ENCODE assay signal across 18 cellular contexts in the genomic region with DNA sequence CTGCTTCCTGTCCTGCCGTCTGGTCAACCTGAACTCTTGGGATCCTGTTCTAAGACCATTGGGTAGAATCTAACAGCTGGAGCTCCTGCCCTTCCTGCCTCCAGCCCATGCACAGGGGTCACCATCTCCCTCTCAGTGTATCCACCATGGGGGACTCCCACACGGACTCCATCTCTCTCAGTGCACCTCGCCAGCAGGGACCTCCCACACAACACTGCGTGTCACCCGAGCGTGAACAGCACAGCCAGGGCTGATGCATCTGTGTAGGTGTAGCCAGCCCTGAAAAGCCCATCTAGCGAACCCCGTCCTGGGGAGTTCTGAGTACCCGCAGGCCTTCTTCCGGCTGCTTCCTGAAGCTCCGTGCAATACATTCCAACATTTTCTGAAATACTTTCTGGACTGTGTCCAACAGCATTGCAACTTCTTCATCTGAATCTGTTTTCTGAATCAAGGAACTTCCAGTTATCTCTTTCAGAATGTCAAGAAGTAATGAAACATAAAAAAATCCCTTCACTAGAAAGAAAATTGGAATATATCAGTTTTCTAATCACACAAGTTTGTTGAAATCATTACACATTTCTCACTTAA. TPM values are rescaled to one million over a fixed set of nuclear protein-coding genes. Genes with fewer than 3 reads are reported as not detected.
DNase-seq lines count a peak whose midpoint lies in the region; ATAC-seq and TF ChIP-seq lines count a peak whose summit lies in the region.
"Had no signal": no experiment of that assay in that cellular context is flagged by ENCODE, and none has a peak within 500 bp of the region (broad histone marks: within the 10 kb centered on the region; RNA-seq: fewer than 3 reads in every experiment).

No MANE protein-coding gene starts in this region.

- peaks cover 8% of the 10 kb centered on the region for H3K9me3 Mint-ChIP-seq in Caco-2 (ENCODE audit: unreplicated experiment)
- H3K9me3 Mint-ChIP-seq: H9; stimulated activated naive B cell treated with anti-CD40 and anti-IgM and Interleukin-4, amounts not matched to agents 10 μg/mL and 1 μg/mL and 100 μg/mL, for 72 hours had no signal

- peaks cover 38% of the 10 kb centered on the region for H3K4me1 ChIP-seq in Caco-2
- no peaks in the 10 kb centered on the region for H3K4me1 ChIP-seq in Panc1 (ENCODE audit: control insufficient read depth, insufficient read depth, low read length)
- H3K4me1 ChIP-seq in Peyer's patch, result no peaks in the 10 kb centered on the region

- H3K4me3 Mint-ChIP-seq in Caco-2 (ENCODE audit: unreplicated experiment), result no peak overlapping the region
- H3K4me3 Mint-ChIP-seq: H9; IgD-negative memory B cell; stimulated activated naive B cell treated with anti-CD40 and anti-IgM and Interleukin-4, amounts not matched to agents 10 μg/mL and 1 μg/mL and 100 μg/mL, for 72 hours had no signal

- no peaks in the 10 kb centered on the region for H3K36me3 ChIP-seq in Caco-2 (ENCODE audit: control insufficient read depth, insufficient read depth, low read length)
- peaks cover 13% of the 10 kb centered on the region for H3K36me3 ChIP-seq in Panc1 (ENCODE audit: control insufficient read depth, insufficient read depth, low read length)
- no peaks in the 10 kb centered on the region for H3K36me3 ChIP-seq in brain microvascular endothelial cell (replicated peaks)
- peaks cover 0 to 5% (median 0%) of the 10 kb centered on the region in 3 donors for H3K36me3 ChIP-seq in Peyer's patch

- peak overlapping the region; percentile 17 for H3K27ac Mint-ChIP-seq in Caco-2 (ENCODE audit: unreplicated experiment)
- H3K27ac Mint-ChIP-seq: IgD-negative memory B cell; stimulated activated naive B cell treated with anti-CD40 and anti-IgM and Interleukin-4, amounts not matched to agents 10 μg/mL and 1 μg/mL and 100 μg/mL, for 72 hours had no signal

- no peaks in the 10 kb centered on the region for H3K27me3 Mint-ChIP-seq in Caco-2 (ENCODE audit: insufficient read depth, unreplicated experiment)
- H3K27me3 Mint-ChIP-seq: IgD-negative memory B cell; stimulated activated naive B cell treated with anti-CD40 and anti-IgM and Interleukin-4, amounts not matched to agents 10 μg/mL and 1 μg/mL and 100 μg/mL, for 72 hours had no signal

- H3K27ac ChIP-seq in Panc1 (ENCODE audit: low read length), result no peak overlapping the region
- no peak overlapping the region for H3K27ac ChIP-seq in brain microvascular endothelial cell
- H3K27ac ChIP-seq in Peyer's patch, result no peak overlapping the region
- H3K27ac ChIP-seq: thoracic aorta had no signal

- ATAC-seq in Panc1, result no peak
- ATAC-seq: activated CD4-positive, CD25-positive, alpha-beta regulatory T cell treated with anti-CD3 and anti-CD28 coated beads, Interleukin-2, amount 50 U/mL, for 24 hours; stimulated activated naive B cell treated with anti-CD40 and anti-IgM and Interleukin-4, amounts not matched to agents 10 μg/mL and 1 μg/mL and 100 μg/mL, for 72 hours had no signal

- BruUV-seq in Caco-2 (replicated peaks; lab: Mats Ljungman, UMichigan) (no TSS peak), Panc1 (replicated peaks; lab: Mats Ljungman, UMichigan) (TSS peak; percentile 19)

- POLR2A ChIA-PET in Caco-2 (lab: Charles Lee) (no interaction called here), Panc1 (lab: Charles Lee) (interaction anchor here (1.1 kb wide), 1 partner anchor 8 kb away, joined by 5 read pairs; no protein-coding TSS in a partner anchor)

- DNase-seq in Caco-2 (no peak), Panc1 (ENCODE audit: low read depth, low spot score) (no peak), brain microvascular endothelial cell (peak; percentile 8), kidney glomerular epithelial cell (lab: John Stamatoyannopoulos, UW) (peak; percentile 13), T1000 (lab: John Stamatoyannopoulos, UW) (no peak), NCI-H1092 treated with DMSO at 0.1 percent for 48 hours (lab: John Stamatoyannopoulos, UW) (no peak), Peyer's patch (no peak), GM19238 (ENCODE audit: insufficient read length, low spot score) (no peak)
- DNase-seq: H9; NCI-H1436 treated with DMSO at 0.1 percent for 48 hours; NCI-H69; small intestine; stimulated activated naive B cell treated with anti-CD40 and anti-IgM and Interleukin-4, amounts not matched to agents 10 μg/mL and 1 μg/mL and 100 μg/mL, for 72 hours; SW 1271 had no signal

- H3K27me3 ChIP-seq in Caco-2 (replicated peaks; ENCODE audit: control insufficient read depth, insufficient read depth, low read length) (no peaks in the 10 kb centered on the region), Panc1 (ENCODE audit: control insufficient read depth, insufficient read depth, low read length) (no peaks in the 10 kb centered on the region), brain microvascular endothelial cell (replicated peaks) (no peaks in the 10 kb centered on the region), Peyer's patch (no peaks in the 10 kb centered on the region)

- H3K4me3 ChIP-seq in Caco-2 (ENCODE audit: low read depth, low read length) (no peak overlapping the region), Panc1 (ENCODE audit: low read depth in 2 of 2, low read length in 2 of 2) (no peak overlapping the region), brain microvascular endothelial cell (ENCODE audit: low read depth, low read length) (no peak overlapping the region), Peyer's patch (no peak overlapping the region)
- H3K4me3 ChIP-seq: lung, thoracic aorta had no signal

- CTCF ChIA-PET in Caco-2 (lab: Charles Lee) (no interaction called here), Panc1 (lab: Charles Lee) (no interaction called here)

- intact Hi-C loops in Caco-2 (cut with micrococcal nuclease; ENCODE audit: unreplicated experiment), result no loop called here
- intact Hi-C loops in Panc1 (cut with micrococcal nuclease; ENCODE audit: unreplicated experiment), result no loop called here

- TF ChIP-seq CTCF in Caco-2 (IDR thresholded peaks at IDR 0.05; ENCODE audit: insufficient read depth in 1 of 2, low read depth in 1 of 2, low read length in 1 of 2, severe bottlenecking in 1 of 2, unreplicated experiment in 1 of 2) (no peak), Panc1 (IDR thresholded peaks at IDR 0.05) (no peak), brain microvascular endothelial cell (IDR thresholded peaks at IDR 0.05; ENCODE audit: low read depth, low read length, missing control alignments) (no peak), Peyer's patch (IDR thresholded peaks at IDR 0.05) (no peak)

- peaks cover 23% of the 10 kb centered on the region for H3K4me1 Mint-ChIP-seq in Caco-2 (ENCODE audit: low read depth, unreplicated experiment)
- H3K4me1 Mint-ChIP-seq: stimulated activated naive B cell treated with anti-CD40 and anti-IgM and Interleukin-4, amounts not matched to agents 10 μg/mL and 1 μg/mL and 100 μg/mL, for 72 hours had no signal

- in situ Hi-C loops in Panc1 (cut with HindIII; ENCODE audit: low pct_unique_long_range_greater_than_20kb, low sequenced_read_pairs), result no loop called here
- in situ Hi-C loops in brain microvascular endothelial cell (cut with HindIII; ENCODE audit: low pct_ligation_motif_present, low sequenced_read_pairs), result no loop called here

- TF ChIP-seq POLR2A in Peyer's patch (IDR thresholded peaks at IDR 0.05), result no peak

- peaks cover 63% of the 10 kb centered on the region for H3K36me3 Mint-ChIP-seq in Caco-2 (ENCODE audit: insufficient read depth, unreplicated experiment)

- no peaks in the 10 kb centered on the region for H3K9me3 ChIP-seq in Caco-2
- no peaks in the 10 kb centered on the region for H3K9me3 ChIP-seq in Panc1 (ENCODE audit: control insufficient read depth, insufficient read depth, low read depth, low read length)
- no peaks in the 10 kb centered on the region for H3K9me3 ChIP-seq in Peyer's patch
- H3K9me3 ChIP-seq: thoracic aorta had no signal

RNA-seq across cellular contexts. Expression of a gene that starts 52.5 kb away (rescaled TPM):
- 67.3 and 67.6 TPM in 2 replicates for total RNA-seq in Caco-2 (2022)
- total RNA-seq in Panc1 (2021; ENCODE audit: unreplicated experiment), result 81.4 TPM
- 40.0 TPM for polyA plus RNA-seq in Panc1 (2012; ENCODE audit: insufficient read length)
- 10 to 100 TPM in 1 of 4 donors, 1 to 10 TPM in 3; 3.9 to 14.0 (median 5.8) TPM for total RNA-seq in Peyer's patch

Comparison
In these comparisons a context has a peak if more than half of its experiments do, and no peak if none do; other contexts are left out.
1. DNase-seq: peak in brain microvascular endothelial cell (single experiment) and kidney glomerular epithelial cell (single experiment); none in Caco-2 (0 of 2), Panc1 (single experiment), T1000 (single experiment), NCI-H1092 treated with DMSO at 0.1 percent for 48 hours (single experiment), Peyer's patch (0 of 3) and GM19238 (single experiment).